17 cellular contexts compared by ENCODE assay signal in genomic region chr5:92780057-92780456, GRCh38.
"Had no signal": no experiment of that assay in that cellular context is flagged by ENCODE, and none has a peak within 500 bp of the region (broad histone marks: within the 10 kb centered on the region; RNA-seq: fewer than 3 reads in every experiment).

No MANE protein-coding gene starts in this region.

- H3K4me1 Mint-ChIP-seq: naive thymus-derived CD8-positive, alpha-beta T cell; stimulated activated naive B cell treated with anti-CD40 and anti-IgM and Interleukin-4, amounts not matched to agents 10 μg/mL and 1 μg/mL and 100 μg/mL, for 72 hours had no signal

- H3K4me3 ChIP-seq: lower lobe of right lung, right lobe of liver, thoracic aorta, tibial nerve, upper lobe of left lung had no signal

- H2AFZ ChIP-seq: parathyroid adenoma had no signal

- H3K4me1 ChIP-seq: lower lobe of right lung, parathyroid adenoma, right lobe of liver, tibial nerve, upper lobe of left lung had no signal

- H3K9me3 ChIP-seq: lower lobe of right lung, right lobe of liver, thoracic aorta, upper lobe of left lung had no signal

- H3K27ac ChIP-seq: lower lobe of right lung, parathyroid adenoma, right lobe of liver, thoracic aorta, tibial nerve, upper lobe of left lung had no signal

- H3K36me3 ChIP-seq: lower lobe of right lung, right lobe of liver, thoracic aorta, tibial nerve, upper lobe of left lung had no signal

- H3K27me3 ChIP-seq: right lobe of liver, tibial nerve, upper lobe of left lung had no signal

- H3K9ac ChIP-seq: parathyroid adenoma had no signal

- DNase-seq: cortex of kidney; effector memory CD8-positive, alpha-beta T cell; left ventricle myocardium superior; lower lobe of right lung; naive thymus-derived CD8-positive, alpha-beta T cell; nephron progenitor cell; right lobe of liver; small intestine; stimulated activated CD4-positive, alpha-beta T cell treated with anti-CD3 and anti-CD28 coated beads, Interleukin-15, amount 100 ng/mL, for 24 hours; stimulated activated CD4-positive, alpha-beta T cell treated with anti-CD3 and anti-CD28 coated beads, Interleukin-2, amount 100 ng/mL, for 48 hours; stimulated activated naive B cell treated with anti-CD40 and anti-IgM and Interleukin-4, amounts not matched to agents 10 μg/mL and 1 μg/mL and 100 μg/mL, for 72 hours; upper lobe of left lung had no signal

- ATAC-seq: effector memory CD8-positive, alpha-beta T cell; left ventricle myocardium superior; lower lobe of right lung; naive thymus-derived CD8-positive, alpha-beta T cell; right lobe of liver; stimulated activated naive B cell treated with anti-CD40 and anti-IgM and Interleukin-4, amounts not matched to agents 10 μg/mL and 1 μg/mL and 100 μg/mL, for 72 hours had no signal

- H3K4me3 Mint-ChIP-seq: effector memory CD8-positive, alpha-beta T cell; naive thymus-derived CD8-positive, alpha-beta T cell; nephron progenitor cell; stimulated activated naive B cell treated with anti-CD40 and anti-IgM and Interleukin-4, amounts not matched to agents 10 μg/mL and 1 μg/mL and 100 μg/mL, for 72 hours; stimulated activated naive CD8-positive, alpha-beta T cell treated with anti-CD3 and anti-CD28 coated beads, Interleukin-15, Interleukin-2, amounts not matched to agents 100 ng/mL and 50 ng/mL, for 24 hours had no signal

- H3K27ac Mint-ChIP-seq: effector memory CD8-positive, alpha-beta T cell; naive thymus-derived CD8-positive, alpha-beta T cell; nephron progenitor cell; progenitor cell of endocrine pancreas; stimulated activated naive B cell treated with anti-CD40 and anti-IgM and Interleukin-4, amounts not matched to agents 10 μg/mL and 1 μg/mL and 100 μg/mL, for 72 hours; stimulated activated naive CD8-positive, alpha-beta T cell treated with anti-CD3 and anti-CD28 coated beads, Interleukin-15, Interleukin-2, amounts not matched to agents 100 ng/mL and 50 ng/mL, for 24 hours had no signal

- H3K9me3 Mint-ChIP-seq: stimulated activated naive CD8-positive, alpha-beta T cell treated with anti-CD3 and anti-CD28 coated beads, Interleukin-15, Interleukin-2, amounts not matched to agents 100 ng/mL and 50 ng/mL, for 24 hours had no signal

- H3K79me2 ChIP-seq: parathyroid adenoma had no signal

- H3K36me3 Mint-ChIP-seq: naive thymus-derived CD8-positive, alpha-beta T cell; stimulated activated naive B cell treated with anti-CD40 and anti-IgM and Interleukin-4, amounts not matched to agents 10 μg/mL and 1 μg/mL and 100 μg/mL, for 72 hours had no signal

- H3K27me3 Mint-ChIP-seq: effector memory CD8-positive, alpha-beta T cell; naive thymus-derived CD8-positive, alpha-beta T cell; progenitor cell of endocrine pancreas; stimulated activated naive B cell treated with anti-CD40 and anti-IgM and Interleukin-4, amounts not matched to agents 10 μg/mL and 1 μg/mL and 100 μg/mL, for 72 hours; stimulated activated naive CD8-positive, alpha-beta T cell treated with anti-CD3 and anti-CD28 coated beads, Interleukin-15, Interleukin-2, amounts not matched to agents 100 ng/mL and 50 ng/mL, for 24 hours had no signal
